ENCODE assay signal across 11 cellular contexts in genomic region chr2:217954469-217954868, GRCh38. TPM values are rescaled to one million over a fixed set of nuclear protein-coding genes. Genes with fewer than 3 reads are reported as not detected.
A peak's percentile ranks its signal among the peaks of the same experiment; 100 is the strongest.
DNase-seq lines count a peak whose midpoint lies in the region; ATAC-seq and TF ChIP-seq lines count a peak whose summit lies in the region.
"Had no signal": no experiment of that assay in that cellular context is flagged by ENCODE, and none has a peak within 500 bp of the region (broad histone marks: within the 10 kb centered on the region; RNA-seq: fewer than 3 reads in every experiment).

No MANE protein-coding gene starts in this region.

- ATAC-seq in activated CD8-positive, alpha-beta T cell treated with anti-CD3 and anti-CD28 coated beads, Interleukin-2, amount 10 ng/mL, durations not matched to agents 7 days and 5 days, result no peak
- no peak for ATAC-seq in activated CD8-positive, alpha-beta T cell treated with anti-CD3 and anti-CD28 coated beads for 36 hours
- ATAC-seq in upper lobe of right lung (peak; percentile 15), GM18520 (IDR thresholded peaks at IDR 0.05; ENCODE audit: unreplicated experiment) (no peak), HG02885 (IDR thresholded peaks at IDR 0.05; ENCODE audit: poor library complexity, unreplicated experiment) (no peak)

- H3K4me3 ChIP-seq in esophagus muscularis mucosa (no peak overlapping the region), upper lobe of right lung (no peak overlapping the region)

- no peak for TF ChIP-seq EP300 in esophagus muscularis mucosa (IDR thresholded peaks at IDR 0.05)

- H3K36me3 Mint-ChIP-seq in activated CD8-positive, alpha-beta T cell treated with anti-CD3 and anti-CD28 coated beads, Interleukin-2, amount 10 ng/mL, durations not matched to agents 7 days and 5 days (ENCODE audit: low read depth), result no peaks in the 10 kb centered on the region
- no peaks in the 10 kb centered on the region for H3K36me3 Mint-ChIP-seq in activated CD8-positive, alpha-beta T cell treated with anti-CD3 and anti-CD28 coated beads for 36 hours (ENCODE audit: low read depth)
- no peaks in the 10 kb centered on the region for H3K36me3 Mint-ChIP-seq in neural crest cell (ENCODE audit: low read depth)

- peaks cover 91 to 100% (median 98%) of the 10 kb centered on the region in 4 donors for H3K4me1 ChIP-seq in esophagus muscularis mucosa
- peaks cover 51% of the 10 kb centered on the region for H3K4me1 ChIP-seq in upper lobe of right lung

- no peak for DNase-seq in activated CD8-positive, alpha-beta T cell treated with anti-CD3 and anti-CD28 coated beads, Interleukin-2, amount 10 ng/mL, durations not matched to agents 7 days and 5 days
- DNase-seq in activated CD8-positive, alpha-beta T cell treated with anti-CD3 and anti-CD28 coated beads for 36 hours, result no peak
- DNase-seq in esophagus muscularis mucosa (ENCODE audit: extremely low spot score), result no peak
- no peak for DNase-seq in neural crest cell (ENCODE audit: low read depth, low spot score)
- DNase-seq in upper lobe of right lung, result peak; percentile 69
- DNase-seq in activated naive CD4-positive, alpha-beta T cell treated with Interleukin-2 at 50 U/mL for 16 hours, result no peak
- DNase-seq: activated CD4-positive, alpha-beta T cell treated with anti-CD3 and anti-CD28 coated beads, Interleukin-2, amount 50 U/mL, for 48 hours; cerebellar nuclear complex had no signal

- H3K27ac ChIP-seq in esophagus muscularis mucosa (replicated peaks in 1 of 4) (peak overlapping the region; percentile 89 to 98 (median 97)), upper lobe of right lung (peak overlapping the region; percentile 81)
- H3K27ac ChIP-seq: KMS-11 had no signal

- no peaks in the 10 kb centered on the region for H3K9me3 ChIP-seq in esophagus muscularis mucosa
- H3K9me3 ChIP-seq in upper lobe of right lung, result no peaks in the 10 kb centered on the region

- peaks cover 2% of the 10 kb centered on the region for H3K4me1 Mint-ChIP-seq in activated CD8-positive, alpha-beta T cell treated with anti-CD3 and anti-CD28 coated beads, Interleukin-2, amount 10 ng/mL, durations not matched to agents 7 days and 5 days (ENCODE audit: low read depth)
- no peaks in the 10 kb centered on the region for H3K4me1 Mint-ChIP-seq in activated CD8-positive, alpha-beta T cell treated with anti-CD3 and anti-CD28 coated beads for 36 hours (ENCODE audit: low read depth)
- peaks cover 11% of the 10 kb centered on the region for H3K4me1 Mint-ChIP-seq in neural crest cell

- POLR2A ChIA-PET in activated CD8-positive, alpha-beta T cell treated with anti-CD3 and anti-CD28 coated beads, Interleukin-2, amount 10 ng/mL, durations not matched to agents 7 days and 5 days (lab: Charles Lee), result no interaction called here
- POLR2A ChIA-PET in activated CD8-positive, alpha-beta T cell treated with anti-CD3 and anti-CD28 coated beads for 36 hours (lab: Charles Lee), result interaction anchor here (0.8 kb wide), 1 partner anchor 9 kb away, joined by 3 read pairs; no protein-coding TSS in a partner anchor

- 17% methylated on average over 2 of the region's 3 CpGs for WGBS in esophagus muscularis mucosa

- no peak for TF ChIP-seq POLR2A in esophagus muscularis mucosa (IDR thresholded peaks at IDR 0.05; ENCODE audit: low read depth)

- H3K9me3 Mint-ChIP-seq in activated CD8-positive, alpha-beta T cell treated with anti-CD3 and anti-CD28 coated beads, Interleukin-2, amount 10 ng/mL, durations not matched to agents 7 days and 5 days (ENCODE audit: insufficient read depth), result no peaks in the 10 kb centered on the region
- H3K9me3 Mint-ChIP-seq in activated CD8-positive, alpha-beta T cell treated with anti-CD3 and anti-CD28 coated beads for 36 hours, result no peaks in the 10 kb centered on the region
- no peaks in the 10 kb centered on the region for H3K9me3 Mint-ChIP-seq in neural crest cell

- no peak overlapping the region for H3K4me3 Mint-ChIP-seq in activated CD8-positive, alpha-beta T cell treated with anti-CD3 and anti-CD28 coated beads, Interleukin-2, amount 10 ng/mL, durations not matched to agents 7 days and 5 days
- no peak overlapping the region for H3K4me3 Mint-ChIP-seq in activated CD8-positive, alpha-beta T cell treated with anti-CD3 and anti-CD28 coated beads for 36 hours
- no peak overlapping the region for H3K4me3 Mint-ChIP-seq in neural crest cell

- CTCF ChIA-PET in activated CD8-positive, alpha-beta T cell treated with anti-CD3 and anti-CD28 coated beads, Interleukin-2, amount 10 ng/mL, durations not matched to agents 7 days and 5 days (lab: Charles Lee), result no interaction called here
- CTCF ChIA-PET in activated CD8-positive, alpha-beta T cell treated with anti-CD3 and anti-CD28 coated beads for 36 hours (lab: Charles Lee), result no interaction called here

- intact Hi-C loops in activated CD8-positive, alpha-beta T cell treated with anti-CD3 and anti-CD28 coated beads for 36 hours (cut with micrococcal nuclease), result no loop called here
- intact Hi-C loops in esophagus muscularis mucosa (cut with DNase I) (no loop called here), upper lobe of right lung (cut with DNase I) (no loop called here)

- H3K27ac Mint-ChIP-seq in activated CD8-positive, alpha-beta T cell treated with anti-CD3 and anti-CD28 coated beads, Interleukin-2, amount 10 ng/mL, durations not matched to agents 7 days and 5 days, result peak overlapping the region; percentile 50
- no peak overlapping the region for H3K27ac Mint-ChIP-seq in activated CD8-positive, alpha-beta T cell treated with anti-CD3 and anti-CD28 coated beads for 36 hours
- H3K27ac Mint-ChIP-seq in neural crest cell (ENCODE audit: unreplicated experiment), result peak overlapping the region; percentile 90

- no peaks in the 10 kb centered on the region for H3K27me3 ChIP-seq in esophagus muscularis mucosa
- H3K27me3 ChIP-seq in upper lobe of right lung, result no peaks in the 10 kb centered on the region

- peaks cover 5% of the 10 kb centered on the region for H3K27me3 Mint-ChIP-seq in activated CD8-positive, alpha-beta T cell treated with anti-CD3 and anti-CD28 coated beads, Interleukin-2, amount 10 ng/mL, durations not matched to agents 7 days and 5 days (ENCODE audit: low read depth)
- H3K27me3 Mint-ChIP-seq in activated CD8-positive, alpha-beta T cell treated with anti-CD3 and anti-CD28 coated beads for 36 hours, result no peaks in the 10 kb centered on the region
- no peaks in the 10 kb centered on the region for H3K27me3 Mint-ChIP-seq in neural crest cell (ENCODE audit: low read depth)

- TF ChIP-seq CTCF in activated CD8-positive, alpha-beta T cell treated with anti-CD3 and anti-CD28 coated beads for 36 hours (IDR thresholded peaks at IDR 0.05), result no peak
- no peak for TF ChIP-seq CTCF in esophagus muscularis mucosa (IDR thresholded peaks at IDR 0.05)
- TF ChIP-seq CTCF in neural crest cell (conservative IDR thresholded peaks at IDR 0.05), result no peak
- no peak for TF ChIP-seq CTCF in upper lobe of right lung (IDR thresholded peaks at IDR 0.05)

- H3K36me3 ChIP-seq in esophagus muscularis mucosa (no peaks in the 10 kb centered on the region), upper lobe of right lung (no peaks in the 10 kb centered on the region)

RNA-seq across cellular contexts. Expression of gene TNS1, which starts 48.3 kb away (rescaled TPM):
- 10 to 100 TPM; 28.9 to 29.8 TPM for total RNA-seq in activated CD8-positive, alpha-beta T cell treated with anti-CD3 and anti-CD28 coated beads, Interleukin-2, amount 10 ng/mL, durations not matched to agents 7 days and 5 days
- total RNA-seq in activated CD8-positive, alpha-beta T cell treated with anti-CD3 and anti-CD28 coated beads for 36 hours, result 1 to 10 TPM; 1.8 to 2.0 TPM
- total RNA-seq in esophagus muscularis mucosa, result 1,000 to 10,000 TPM; 1,001 to 2,170 (median 1,411) TPM
- 11.3 and 14.5 TPM in 2 replicates for total RNA-seq in neural crest cell
- total RNA-seq in upper lobe of right lung, result 669 TPM

Comparison
In these comparisons a context has a peak if more than half of its experiments do, and no peak if none do; other contexts are left out.
1. RNA of gene TNS1, which starts 48.3 kb away (total RNA-seq): 1,001 to 2,170 TPM in esophagus muscularis mucosa and 669 TPM in upper lobe of right lung (single experiment); 28.9 to 29.8 TPM in activated CD8-positive, alpha-beta T cell treated with anti-CD3 and anti-CD28 coated beads, Interleukin-2, amount 10 ng/mL, durations not matched to agents 7 days and 5 days, 11.3 to 14.5 TPM in neural crest cell and 1.8 to 2.0 TPM in activated CD8-positive, alpha-beta T cell treated with anti-CD3 and anti-CD28 coated beads for 36 hours; every median in the first group is over 10 times any median in the second.